Comparison of ENCODE assay signal across 8 cellular contexts in the genomic region with DNA sequence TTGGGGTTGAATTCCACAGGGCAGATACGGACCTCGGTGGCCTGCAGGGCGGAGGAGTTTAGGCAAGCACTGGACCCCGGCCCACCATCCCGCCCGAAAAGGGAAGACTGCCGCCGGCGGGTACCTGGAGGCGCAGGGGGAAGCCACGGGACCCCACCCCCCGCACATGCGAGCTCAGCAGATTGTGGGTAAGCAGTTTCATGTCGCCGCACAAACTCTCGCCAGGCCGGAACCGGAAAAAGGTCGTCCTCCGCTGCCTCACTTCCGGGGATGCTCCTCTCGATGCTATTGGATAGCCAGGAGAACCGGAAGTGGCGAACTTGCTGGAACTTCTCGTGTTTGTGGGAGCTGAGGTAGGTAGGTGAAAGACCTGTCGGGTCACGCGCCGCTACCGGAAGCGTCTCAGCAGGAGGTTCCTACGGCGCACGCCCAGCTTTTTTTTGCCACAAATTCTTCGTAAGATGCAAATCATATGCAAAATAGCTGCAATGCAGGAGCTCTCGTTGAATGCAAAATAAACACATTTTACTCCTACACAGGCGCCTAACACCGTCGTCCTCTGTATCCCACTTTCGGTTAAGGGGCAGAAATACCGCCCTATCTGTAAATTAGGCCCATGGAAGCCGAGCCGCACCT. TPM values are rescaled to one million over a fixed set of nuclear protein-coding genes. Genes with fewer than 3 reads are reported as not detected.
DNase-seq lines count a peak whose midpoint lies in the region; ATAC-seq and TF ChIP-seq lines count a peak whose summit lies in the region.

A gene (minus strand): TSS at position 235 of the 636 bp plus-strand sequence. CDS start 33 bp downstream, at position 202.

- TF ChIP-seq CTCF in GM12865 (IDR thresholded peaks at IDR 0.05; ENCODE audit: insufficient read depth, low read depth, low read length, missing control alignments) (no peak), upper lobe of left lung (IDR thresholded peaks at IDR 0.05) (no peak)

- H3K27ac Mint-ChIP-seq in T-cell = peak within 1 kb of the TSS; percentile 99 to 100

- 0% methylated on average over 43 of the region's 43 CpGs for WGBS in adipose tissue, 3 donors
- 0 to 1% methylated on average over 21 to 43 of the region's 43 CpGs for WGBS in upper lobe of left lung, 2 donors

- TF ChIP-seq POLR2A in upper lobe of left lung (IDR thresholded peaks at IDR 0.05) = peak in 3 of 4 donors; percentile 63 to 87 (median 74)

- no peaks in the 10 kb centered on the region for H3K9me3 Mint-ChIP-seq in T-cell

- no peaks in the 10 kb centered on the region for H3K27me3 Mint-ChIP-seq in T-cell

- peak; percentile 68 for ATAC-seq in HG02763 (IDR thresholded peaks at IDR 0.05; ENCODE audit: unreplicated experiment)
- ATAC-seq in T-cell (replicated peaks in 1 of 4) = peak; percentile 82 to 84 (median 83)
- ATAC-seq in upper lobe of left lung (ENCODE audit: low FRiP score in 2 of 2) = peak; percentile 89 to 90

- no peaks in the 10 kb centered on the region for H3K9me3 ChIP-seq in upper lobe of left lung

- H3K27ac ChIP-seq in adipose tissue (ENCODE audit: low read depth, low read length) = peak within 1 kb of the TSS; percentile 63
- H3K27ac ChIP-seq in upper lobe of left lung = peak within 1 kb of the TSS; percentile 90 to 98 (median 94)

- H3K4me1 ChIP-seq in upper lobe of left lung = peaks cover 18 to 50% (median 33%) of the 10 kb centered on the region in 4 donors

- peaks cover 7 to 41% (median 27%) of the 10 kb centered on the region in 4 donors for H3K36me3 ChIP-seq in upper lobe of left lung

- no peaks in the 10 kb centered on the region for H3K27me3 ChIP-seq in upper lobe of left lung

- peak within 1 kb of the TSS; percentile 91 to 96 (median 93) for H3K4me3 Mint-ChIP-seq in T-cell

- intact Hi-C loops in cardiac septum (cut with DNase I) = no loop called here

- TF ChIP-seq EP300 in upper lobe of left lung (IDR thresholded peaks at IDR 0.05) = peak in 2 of 4 donors; percentile 26 to 92

- H3K4me3 ChIP-seq in GM12865 (ENCODE audit: low read depth, low read length) (peak within 1 kb of the TSS; percentile 99), upper lobe of left lung (peak within 1 kb of the TSS; percentile 66 to 91 (median 74))

- POLR2A ChIA-PET in T-cell (lab: Charles Lee) = interaction anchor here (0.6 to 1.5 kb wide), 16 partner anchors 13 to 1653 kb away, joined by 3 to 16 read pairs (median 5); a partner anchor contains a TSS

- H3K36me3 Mint-ChIP-seq in T-cell = peaks cover 28% of the 10 kb centered on the region

- DNase-seq in GM12865 (ENCODE audit: low read depth) = peak; percentile 100
- DNase-seq in NCI-H1436 treated with DMSO at 0.1 percent for 48 hours (lab: John Stamatoyannopoulos, UW) = peak; percentile 90
- peak; percentile 82 to 99 (median 97) for DNase-seq in T-cell
- peak; percentile 97 for DNase-seq in cardiac septum (ENCODE audit: low spot score)
- peak; percentile 99 for DNase-seq in pons (ENCODE audit: low spot score)
- DNase-seq in upper lobe of left lung = peak; percentile 91 to 98

- H3K4me1 Mint-ChIP-seq in T-cell = peaks cover 29 to 57% (median 43%) of the 10 kb centered on the region in 3 donors

- CTCF ChIA-PET in T-cell (lab: Charles Lee) = interaction anchor here (0.6 to 2.6 kb wide), 22 partner anchors 12 to 1654 kb away, joined by 3 to 41 read pairs (median 6); a partner anchor contains a TSS

RNA-seq across cellular contexts. Expression of the gene that starts here (rescaled TPM):
- total RNA-seq in T-cell (100 to 1,000 TPM; 104 to 177 (median 151) TPM), cardiac septum (75.1 TPM), upper lobe of left lung (100 to 1,000 TPM; 110 to 215 (median 170) TPM)
- 100 to 1,000 TPM; 135 to 387 (median 213) TPM for polyA plus RNA-seq in adipose tissue

Comparison
In these comparisons a context has a peak if more than half of its experiments do, and no peak if none do; other contexts are left out.
1. Peak in every context shown above with its lines: DNase-seq, ATAC-seq, H3K4me3 ChIP-seq and H3K27ac ChIP-seq.